23 cellular contexts compared by ENCODE assay signal in the genomic region with DNA sequence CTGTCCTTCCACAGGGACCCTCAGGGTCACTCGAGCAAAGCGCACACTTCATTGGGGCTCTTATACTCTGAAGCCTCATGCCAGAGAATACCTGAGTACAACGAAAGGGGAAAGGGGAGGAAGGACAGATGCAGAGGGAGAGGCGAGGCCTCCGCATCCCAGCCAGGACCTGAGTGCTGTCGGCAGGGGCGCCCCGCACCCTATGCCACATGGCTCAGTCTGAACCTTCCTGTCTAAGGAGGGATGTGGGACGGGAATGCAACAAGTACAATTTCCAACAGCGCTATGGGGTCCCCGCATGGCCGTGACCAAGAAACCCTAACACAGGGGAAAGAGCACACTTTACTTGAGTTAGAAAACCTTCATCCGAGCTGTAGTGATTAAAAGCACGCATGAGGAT. TPM values are rescaled to one million over a fixed set of nuclear protein-coding genes. Genes with fewer than 3 reads are reported as not detected.
DNase-seq lines count a peak whose midpoint lies in the region; ATAC-seq and TF ChIP-seq lines count a peak whose summit lies in the region.
"Had no signal": no experiment of that assay in that cellular context is flagged by ENCODE, and none has a peak within 500 bp of the region (broad histone marks: within the 10 kb centered on the region; RNA-seq: fewer than 3 reads in every experiment).

No MANE protein-coding gene starts in this region.

- no peaks in the 10 kb centered on the region for H3K9me2 ChIP-seq in GM23338 (ENCODE audit: insufficient read depth)
- H3K9me2 ChIP-seq: SK-N-SH had no signal

- DNase-seq in GM23338 (ENCODE audit: low spot score) (no peak), Panc1 (ENCODE audit: low read depth, low spot score) (no peak), progenitor cell of endocrine pancreas (ENCODE audit: low spot score, unreplicated experiment) (no peak), NCI-H146 treated with DMSO at 0.1 percent for 48 hours (lab: John Stamatoyannopoulos, UW; ENCODE audit: unreplicated experiment) (no peak), NCI-H1092 treated with DMSO at 0.1 percent for 48 hours (lab: John Stamatoyannopoulos, UW) (no peak)
- DNase-seq: CD4-positive, CD25-positive, alpha-beta regulatory T cell; GM23248; MM.1S; NCI-H1417; NCI-H1694 treated with DMSO at 0.1 percent for 48 hours; NCI-H2081; NCI-H226; NCI-H510A; NCI-H69; Peyer's patch; SK-N-SH had no signal

- peaks cover 37% of the 10 kb centered on the region for H3K36me3 ChIP-seq in GM23338 (ENCODE audit: insufficient read depth)
- peaks cover 10% of the 10 kb centered on the region for H3K36me3 ChIP-seq in Panc1 (ENCODE audit: control insufficient read depth, insufficient read depth, low read length)

- 0 out of 2 replicates have a peak overlapping the region, but pooled peaks have one; percentile 26 for H3K27ac ChIP-seq in GM23338 (ENCODE audit: low read depth)
- H3K27ac ChIP-seq in Panc1 (ENCODE audit: low read length), result peak overlapping the region; percentile 36
- H3K27ac ChIP-seq: BLaER1, GM23248, HL-60, KMS-11, Peyer's patch had no signal

- H3K4me1 ChIP-seq in GM23338 (ENCODE audit: insufficient read depth), result no peaks in the 10 kb centered on the region
- peaks cover 4% of the 10 kb centered on the region; the same call in 1 of the 2 replicates for H3K4me1 ChIP-seq in Panc1 (ENCODE audit: control insufficient read depth, insufficient read depth, low read length)
- H3K4me1 ChIP-seq: HAP-1, Peyer's patch had no signal

- H3K27me3 ChIP-seq in GM23338 (ENCODE audit: insufficient read depth) (no peaks in the 10 kb centered on the region), Panc1 (ENCODE audit: control insufficient read depth, insufficient read depth, low read length) (no peaks in the 10 kb centered on the region)
- H3K27me3 ChIP-seq: BLaER1, Peyer's patch had no signal

- no peak overlapping the region for H2AFZ ChIP-seq in GM23338
- H2AFZ ChIP-seq: GM23248 had no signal

- H4K20me1 ChIP-seq in GM23338 (replicated peaks; ENCODE audit: insufficient read depth), result peaks cover 14% of the 10 kb centered on the region

- H3K4me3 Mint-ChIP-seq in GM23338 (no peak overlapping the region), progenitor cell of endocrine pancreas (ENCODE audit: low read depth) (no peak overlapping the region)
- H3K4me3 Mint-ChIP-seq: CD4-positive, CD25-positive, alpha-beta regulatory T cell; IgD-negative memory B cell had no signal

- peaks cover 13% of the 10 kb centered on the region; the same call in 1 of the 2 replicates for H3F3A ChIP-seq in GM23338 (replicated peaks; ENCODE audit: low read depth)

- POLR2A ChIA-PET in Panc1 (lab: Charles Lee), result no interaction called here

- H3K27ac Mint-ChIP-seq in GM23338, result no peak overlapping the region
- H3K27ac Mint-ChIP-seq in progenitor cell of endocrine pancreas, result peak overlapping the region; percentile 24
- H3K27ac Mint-ChIP-seq: CD4-positive, CD25-positive, alpha-beta regulatory T cell had no signal

- intact Hi-C loops in Panc1 (cut with micrococcal nuclease; ENCODE audit: unreplicated experiment), result no loop called here

- no peak overlapping the region for H3K4me2 ChIP-seq in GM23338
- H3K4me2 ChIP-seq: BLaER1, KMS-11, SK-N-SH had no signal

- peaks cover 9% of the 10 kb centered on the region for H3K27me3 Mint-ChIP-seq in GM23338 (ENCODE audit: insufficient read depth, low read depth, poor library complexity)
- no peaks in the 10 kb centered on the region for H3K27me3 Mint-ChIP-seq in progenitor cell of endocrine pancreas
- H3K27me3 Mint-ChIP-seq: CD4-positive, CD25-positive, alpha-beta regulatory T cell; IgD-negative memory B cell had no signal

- H3K4me3 ChIP-seq in GM23338, result no peak overlapping the region
- H3K4me3 ChIP-seq in Panc1 (ENCODE audit: low read depth in 2 of 2, low read length in 2 of 2), result no peak overlapping the region
- H3K4me3 ChIP-seq: BLaER1, GM23248, HAP-1, Peyer's patch had no signal

- H3K9me3 ChIP-seq in Panc1 (ENCODE audit: control insufficient read depth, insufficient read depth, low read depth, low read length), result no peaks in the 10 kb centered on the region
- H3K9me3 ChIP-seq: BLaER1, HAP-1, Peyer's patch, SK-N-SH had no signal

- TF ChIP-seq CTCF in GM23338 (conservative IDR thresholded peaks at IDR 0.05; ENCODE audit: low read depth in 2 of 2), result no peak
- TF ChIP-seq CTCF in Panc1 (IDR thresholded peaks at IDR 0.05), result no peak
- no peak for TF ChIP-seq CTCF in progenitor cell of endocrine pancreas (IDR thresholded peaks at IDR 0.05; ENCODE audit: unreplicated experiment)

- no peaks in the 10 kb centered on the region for H3K9me3 Mint-ChIP-seq in GM23338
- H3K9me3 Mint-ChIP-seq in progenitor cell of endocrine pancreas (ENCODE audit: low read depth), result no peaks in the 10 kb centered on the region
- H3K9me3 Mint-ChIP-seq: CD4-positive, CD25-positive, alpha-beta regulatory T cell; IgD-negative memory B cell had no signal

- H3K79me2 ChIP-seq in GM23338 (replicated peaks; ENCODE audit: insufficient read depth), result no peaks in the 10 kb centered on the region

- H3K4me1 Mint-ChIP-seq in GM23338 (no peaks in the 10 kb centered on the region), progenitor cell of endocrine pancreas (ENCODE audit: low read depth) (no peaks in the 10 kb centered on the region)

- in situ Hi-C loops in Panc1 (cut with HindIII; ENCODE audit: low pct_unique_long_range_greater_than_20kb, low sequenced_read_pairs), result no loop called here

- no TSS peak for BruUV-seq in Panc1 (replicated peaks; lab: Mats Ljungman, UMichigan)

- CTCF ChIA-PET in Panc1 (lab: Charles Lee), result no interaction called here

- H3K36me3 Mint-ChIP-seq in GM23338 (ENCODE audit: low read depth), result peaks cover 75% of the 10 kb centered on the region
- H3K36me3 Mint-ChIP-seq in progenitor cell of endocrine pancreas (ENCODE audit: insufficient read depth), result peaks cover 22% of the 10 kb centered on the region

- ATAC-seq in GM23338 (no peak), Panc1 (no peak), esophagus mucosa (peak; percentile 23), HG03175 (IDR thresholded peaks at IDR 0.05; ENCODE audit: unreplicated experiment) (no peak)

TF ChIP-seq in GM23338, 12 proteins besides CTCF, POLR2A, EP300 and RAD21 (continues in another document):
- TF ChIP-seq NANOG (IDR thresholded peaks at IDR 0.05; ENCODE audit: borderline replicate concordance), result no peak
- no peak for TF ChIP-seq ZNF114 (CRISPR knock-in tag; IDR thresholded peaks at IDR 0.05)
- TF ChIP-seq, protein P1, sequence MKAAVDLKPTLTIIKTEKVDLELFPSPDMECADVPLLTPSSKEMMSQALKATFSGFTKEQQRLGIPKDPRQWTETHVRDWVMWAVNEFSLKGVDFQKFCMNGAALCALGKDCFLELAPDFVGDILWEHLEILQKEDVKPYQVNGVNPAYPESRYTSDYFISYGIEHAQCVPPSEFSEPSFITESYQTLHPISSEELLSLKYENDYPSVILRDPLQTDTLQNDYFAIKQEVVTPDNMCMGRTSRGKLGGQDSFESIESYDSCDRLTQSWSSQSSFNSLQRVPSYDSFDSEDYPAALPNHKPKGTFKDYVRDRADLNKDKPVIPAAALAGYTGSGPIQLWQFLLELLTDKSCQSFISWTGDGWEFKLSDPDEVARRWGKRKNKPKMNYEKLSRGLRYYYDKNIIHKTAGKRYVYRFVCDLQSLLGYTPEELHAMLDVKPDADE (IDR thresholded peaks at IDR 0.05), result no peak
- TF ChIP-seq CREB1 (CRISPR knock-in tag; IDR thresholded peaks at IDR 0.05; ENCODE audit: low read depth), result no peak
- no peak for TF ChIP-seq JUNB (IDR thresholded peaks at IDR 0.05; ENCODE audit: unreplicated experiment)
- no peak for TF ChIP-seq EZH2phosphoT487 (IDR thresholded peaks at IDR 0.05; ENCODE audit: unreplicated experiment)

RNA-seq across cellular contexts. Expression of a gene that starts 39.8 kb away (rescaled TPM):
- 50.5 and 52.8 TPM in 2 replicates for total RNA-seq in GM23338 (2014; rRNA removed; shearing (Covaris generic))
- polyA plus RNA-seq in GM23338 (2016; fragmentation: Nextera tagmentation; extraction: Ambion mirVana), result 16.0 and 16.2 TPM in 2 replicates
- total RNA-seq in Panc1 (2021; ENCODE audit: unreplicated experiment) (265 TPM), esophagus mucosa (16.3 TPM), progenitor cell of endocrine pancreas (46.5 and 47.7 TPM in 2 replicates)
- polyA plus RNA-seq in Panc1 (2012; ENCODE audit: insufficient read length), result 232 TPM

RNA-seq across cellular contexts. Expression of a gene that starts 44.9 kb away (rescaled TPM):
- total RNA-seq in GM23338 (2014; rRNA removed; shearing (Covaris generic)), result 54.3 and 79.1 TPM in 2 replicates
- 23.0 and 24.1 TPM in 2 replicates for polyA plus RNA-seq in GM23338 (2016; fragmentation: Nextera tagmentation; extraction: Ambion mirVana)
- 246 TPM for total RNA-seq in Panc1 (2021; ENCODE audit: unreplicated experiment)
- polyA plus RNA-seq in Panc1 (2012; ENCODE audit: insufficient read length), result 164 TPM
- 92.8 TPM for total RNA-seq in esophagus mucosa
- total RNA-seq in progenitor cell of endocrine pancreas, result 93.8 and 102 TPM in 2 replicates

RNA-seq across cellular contexts. Expression of a gene that starts 45.0 kb away (rescaled TPM):
- 0.31 and 0.66 TPM in 2 replicates for total RNA-seq in GM23338 (2014; rRNA removed; shearing (Covaris generic))
- 1.2 and 1.5 TPM in 2 replicates for polyA plus RNA-seq in GM23338 (2016; fragmentation: Nextera tagmentation; extraction: Ambion mirVana)
- total RNA-seq in Panc1 (2021; ENCODE audit: unreplicated experiment) (4.8 TPM), esophagus mucosa (2.2 TPM), progenitor cell of endocrine pancreas (4.0 and 4.4 TPM in 2 replicates)
- polyA plus RNA-seq in Panc1 (2012; ENCODE audit: insufficient read length), result 5.3 TPM
- total RNA-seq: CD4-positive, CD25-positive, alpha-beta regulatory T cell; Peyer's patch had no signal
